Comparison of ENCODE assay signal across 28 cellular contexts in genomic region chr6:112946051-112946450, GRCh38.
DNase-seq lines count a peak whose midpoint lies in the region; ATAC-seq, FAIRE-seq and TF ChIP-seq lines count a peak whose summit lies in the region.
"Had no signal": no experiment of that assay in that cellular context is flagged by ENCODE, and none has a peak within 500 bp of the region (broad histone marks: within the 10 kb centered on the region; RNA-seq: fewer than 3 reads in every experiment).

No MANE protein-coding gene starts in this region.

- H3K9me3 ChIP-seq in fibroblast of lung (ENCODE audit: control insufficient read depth, insufficient read depth, low read depth, low read length) = no peaks in the 10 kb centered on the region
- no peaks in the 10 kb centered on the region for H3K9me3 ChIP-seq in pancreas
- no peaks in the 10 kb centered on the region for H3K9me3 ChIP-seq in CD8-positive, alpha-beta T cell (ENCODE audit: low read length)
- H3K9me3 ChIP-seq: adrenal gland, gastrocnemius medialis, sigmoid colon, SJSA1, tibial nerve had no signal

- H3K4me1 ChIP-seq in fibroblast of lung (ENCODE audit: control insufficient read depth, extremely low read depth, insufficient read depth, low read length) (no peaks in the 10 kb centered on the region), pancreas (peaks cover 0 to 3% (median 0%) of the 10 kb centered on the region in 3 donors)
- no peaks in the 10 kb centered on the region for H3K4me1 ChIP-seq in CD8-positive, alpha-beta T cell (ENCODE audit: insufficient read depth, low read length)
- H3K4me1 ChIP-seq: gastrocnemius medialis, parathyroid adenoma, SJSA1, tibial nerve had no signal

- no peaks in the 10 kb centered on the region for H3K27me3 Mint-ChIP-seq in CD8-positive, alpha-beta T cell (ENCODE audit: low read depth)
- H3K27me3 Mint-ChIP-seq: activated CD4-positive, alpha-beta T cell treated with anti-CD3 and anti-CD28 coated beads for 36 hours; CD4-positive, alpha-beta memory T cell; stimulated activated naive CD8-positive, alpha-beta T cell treated with anti-CD3 and anti-CD28 coated beads, Interleukin-15, amount 100 ng/mL, for 72 hours had no signal

- intact Hi-C loops in pancreas (cut with DNase I) = no loop called here
- intact Hi-C loops in CD8-positive, alpha-beta T cell (cut with DNase I, micrococcal nuclease) = no loop called here

- TF ChIP-seq CTCF in fibroblast of lung (conservative IDR thresholded peaks at IDR 0.05 in 1 of 2, IDR thresholded peaks at IDR 0.05 in 1 of 2; ENCODE audit: low read depth in 1 of 2, low read length in 2 of 2) (no peak), pancreas (IDR thresholded peaks at IDR 0.05) (no peak)
- TF ChIP-seq CTCF in CD8-positive, alpha-beta T cell (IDR thresholded peaks at IDR 0.05) = no peak

- H2AFZ ChIP-seq in fibroblast of lung (ENCODE audit: low read length) = no peak overlapping the region
- H2AFZ ChIP-seq: GM23338, parathyroid adenoma had no signal

- H3K4me2 ChIP-seq in fibroblast of lung (ENCODE audit: extremely low read depth, insufficient read depth, low read length) = peak overlapping the region; percentile 40
- H3K4me2 ChIP-seq: GM23338, KMS-11 had no signal

- ATAC-seq in SK-N-SH treated with all-trans-retinoic acid at 6 μM for 48 hours (peak; percentile 51; the same call in 2 of the 3 replicates), pancreas (peak in 1 of 4 donors; percentile 52)
- ATAC-seq in CD8-positive, alpha-beta T cell = no peak
- ATAC-seq: activated CD4-positive, alpha-beta T cell treated with anti-CD3 and anti-CD28 coated beads for 36 hours; gastrocnemius medialis; GM23338; stimulated activated naive CD8-positive, alpha-beta T cell treated with anti-CD3 and anti-CD28 coated beads, Interleukin-15, amount 100 ng/mL, for 72 hours had no signal

- no peak overlapping the region for H3K27ac ChIP-seq in fibroblast of lung (ENCODE audit: insufficient read depth, low read length)
- no peak overlapping the region for H3K27ac ChIP-seq in pancreas
- no peak overlapping the region for H3K27ac ChIP-seq in CD8-positive, alpha-beta T cell (ENCODE audit: low read depth, low read length)
- H3K27ac ChIP-seq: adrenal gland, cardiac muscle cell, gastrocnemius medialis, KMS-11, parathyroid adenoma, sigmoid colon, SJSA1, tibial nerve had no signal

- POLR2A ChIA-PET in CD8-positive, alpha-beta T cell (lab: Charles Lee) = no interaction called here

- H3K36me3 Mint-ChIP-seq in CD8-positive, alpha-beta T cell = no peaks in the 10 kb centered on the region
- H3K36me3 Mint-ChIP-seq: CD4-positive, alpha-beta memory T cell had no signal

- peak; percentile 40 for DNase-seq in HCEC 1CT
- peak; percentile 39 to 93 for DNase-seq in fibroblast of lung (ENCODE audit: low read depth in 2 of 2)
- no peak for DNase-seq in pancreas
- DNase-seq in CD1c-positive myeloid dendritic cell (ENCODE audit: extremely low spot score) = no peak
- DNase-seq in CD8-positive, alpha-beta T cell = no peak
- DNase-seq in activated gamma-delta T cell treated with Interleukin-2 at 50 U/mL for 16 hours = no peak
- DNase-seq: activated CD4-positive, alpha-beta T cell treated with anti-CD3 and anti-CD28 coated beads for 36 hours; activated CD8-positive, alpha-beta memory T cell treated with anti-CD3 and anti-CD28 coated beads for 24 hours; activated T-cell treated with anti-CD3 and anti-CD28 coated beads, Interleukin-2, amount 50 U/mL, for 1 hour; CD4-positive, alpha-beta memory T cell; dermis blood vessel endothelial cell; DMS153; gastrocnemius medialis; NCI-H146; nephron progenitor cell; sigmoid colon; stimulated activated naive CD8-positive, alpha-beta T cell treated with anti-CD3 and anti-CD28 coated beads, Interleukin-15, amount 100 ng/mL, for 72 hours had no signal

- H3K4me3 Mint-ChIP-seq in CD8-positive, alpha-beta T cell = no peak overlapping the region
- H3K4me3 Mint-ChIP-seq: activated CD4-positive, alpha-beta T cell treated with anti-CD3 and anti-CD28 coated beads for 36 hours; CD4-positive, alpha-beta memory T cell; GM23338; nephron progenitor cell; stimulated activated naive CD8-positive, alpha-beta T cell treated with anti-CD3 and anti-CD28 coated beads, Interleukin-15, amount 100 ng/mL, for 72 hours had no signal

- H3K9ac ChIP-seq in fibroblast of lung (ENCODE audit: insufficient read depth, low read length) = no peak overlapping the region
- H3K9ac ChIP-seq: KMS-11, parathyroid adenoma had no signal

- no peaks in the 10 kb centered on the region for H3K27me3 ChIP-seq in fibroblast of lung (ENCODE audit: control insufficient read depth, insufficient read depth, low read length)
- no peaks in the 10 kb centered on the region for H3K27me3 ChIP-seq in pancreas
- no peaks in the 10 kb centered on the region for H3K27me3 ChIP-seq in CD8-positive, alpha-beta T cell (ENCODE audit: insufficient read depth, low read length)
- H3K27me3 ChIP-seq: adrenal gland, cardiac muscle cell, gastrocnemius medialis, sigmoid colon, SJSA1, tibial nerve had no signal

- H3K4me3 ChIP-seq in fibroblast of lung (replicated peaks in 1 of 4; ENCODE audit: control extremely low read depth in 1 of 4, insufficient read depth in 1 of 4, low read depth in 3 of 4, low read length in 4 of 4) (no peak overlapping the region), pancreas (no peak overlapping the region)
- H3K4me3 ChIP-seq in CD8-positive, alpha-beta T cell (ENCODE audit: low read depth, low read length) = no peak overlapping the region
- H3K4me3 ChIP-seq: adrenal gland, cardiac muscle cell, gastrocnemius medialis, GM23338, sigmoid colon, SJSA1, tibial nerve had no signal

- H3K36me3 ChIP-seq in fibroblast of lung (ENCODE audit: control insufficient read depth, insufficient read depth, low read length) (no peaks in the 10 kb centered on the region), pancreas (no peaks in the 10 kb centered on the region)
- H3K36me3 ChIP-seq in CD8-positive, alpha-beta T cell (ENCODE audit: insufficient read depth, low read length) = no peaks in the 10 kb centered on the region
- H3K36me3 ChIP-seq: adrenal gland, cardiac muscle cell, gastrocnemius medialis, sigmoid colon, SJSA1, tibial nerve had no signal

- H3K9me3 Mint-ChIP-seq in CD8-positive, alpha-beta T cell = no peaks in the 10 kb centered on the region
- H3K9me3 Mint-ChIP-seq: GM23338 had no signal

- no peak overlapping the region for H3K27ac Mint-ChIP-seq in CD8-positive, alpha-beta T cell
- H3K27ac Mint-ChIP-seq: activated CD4-positive, alpha-beta T cell treated with anti-CD3 and anti-CD28 coated beads for 36 hours; CD4-positive, alpha-beta memory T cell; GM23338; nephron progenitor cell; stimulated activated naive CD8-positive, alpha-beta T cell treated with anti-CD3 and anti-CD28 coated beads, Interleukin-15, amount 100 ng/mL, for 72 hours had no signal

- WGBS in pancreas, 2 donors = 70 to 86% methylated on average over 3 of the region's 3 CpGs

- FAIRE-seq in pancreas (lab: Jason Lieb, UNC) = peak; percentile 13
- FAIRE-seq: endothelial cell of umbilical vein, G401.6, islet of Langerhans had no signal

- H3K4me1 Mint-ChIP-seq in CD8-positive, alpha-beta T cell (ENCODE audit: low read depth) = no peaks in the 10 kb centered on the region
- H3K4me1 Mint-ChIP-seq: activated CD4-positive, alpha-beta T cell treated with anti-CD3 and anti-CD28 coated beads for 36 hours; CD4-positive, alpha-beta memory T cell; GM23338; stimulated activated naive CD8-positive, alpha-beta T cell treated with anti-CD3 and anti-CD28 coated beads, Interleukin-15, amount 100 ng/mL, for 72 hours had no signal

- no peaks in the 10 kb centered on the region for H3K79me2 ChIP-seq in fibroblast of lung (ENCODE audit: control insufficient read depth, insufficient read depth, low read length)
- H3K79me2 ChIP-seq: parathyroid adenoma had no signal

- CTCF ChIA-PET in CD8-positive, alpha-beta T cell (lab: Charles Lee) = no interaction called here

- no peaks in the 10 kb centered on the region for H4K20me1 ChIP-seq in fibroblast of lung (ENCODE audit: control insufficient read depth, extremely low read depth, insufficient read depth, low read length)

TF ChIP-seq in SK-N-SH treated with all-trans-retinoic acid at 6 μM for 48 hours, 23 proteins besides CTCF, POLR2A, EP300 and RAD21 (continues in another document):
- TF ChIP-seq, protein P1, sequence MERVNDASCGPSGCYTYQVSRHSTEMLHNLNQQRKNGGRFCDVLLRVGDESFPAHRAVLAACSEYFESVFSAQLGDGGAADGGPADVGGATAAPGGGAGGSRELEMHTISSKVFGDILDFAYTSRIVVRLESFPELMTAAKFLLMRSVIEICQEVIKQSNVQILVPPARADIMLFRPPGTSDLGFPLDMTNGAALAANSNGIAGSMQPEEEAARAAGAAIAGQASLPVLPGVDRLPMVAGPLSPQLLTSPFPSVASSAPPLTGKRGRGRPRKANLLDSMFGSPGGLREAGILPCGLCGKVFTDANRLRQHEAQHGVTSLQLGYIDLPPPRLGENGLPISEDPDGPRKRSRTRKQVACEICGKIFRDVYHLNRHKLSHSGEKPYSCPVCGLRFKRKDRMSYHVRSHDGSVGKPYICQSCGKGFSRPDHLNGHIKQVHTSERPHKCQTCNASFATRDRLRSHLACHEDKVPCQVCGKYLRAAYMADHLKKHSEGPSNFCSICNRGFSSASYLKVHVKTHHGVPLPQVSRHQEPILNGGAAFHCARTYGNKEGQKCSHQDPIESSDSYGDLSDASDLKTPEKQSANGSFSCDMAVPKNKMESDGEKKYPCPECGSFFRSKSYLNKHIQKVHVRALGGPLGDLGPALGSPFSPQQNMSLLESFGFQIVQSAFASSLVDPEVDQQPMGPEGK (CRISPR knock-in tag; IDR thresholded peaks at IDR 0.05; ENCODE audit: borderline replicate concordance) = no peak
- TF ChIP-seq TSHZ2 (CRISPR knock-in tag; IDR thresholded peaks at IDR 0.05) = no peak

Comparison
In these comparisons a context has a peak if more than half of its experiments do, and no peak if none do; other contexts are left out.
1. DNase-seq: peak in HCEC 1CT (single experiment) and fibroblast of lung (2 of 2); none in pancreas (0 of 6), CD1c-positive myeloid dendritic cell (single experiment), CD8-positive, alpha-beta T cell (0 of 7) and activated gamma-delta T cell treated with Interleukin-2 at 50 U/mL for 16 hours (single experiment).